ENCODE assay signal across 16 cellular contexts in genomic region chr4:145613546-145614234, GRCh38. TPM values are rescaled to one million over a fixed set of nuclear protein-coding genes. Genes with fewer than 3 reads are reported as not detected.
DNase-seq lines count a peak whose midpoint lies in the region; ATAC-seq and TF ChIP-seq lines count a peak whose summit lies in the region.
"Had no signal": no experiment of that assay in that cellular context is flagged by ENCODE, and none has a peak within 500 bp of the region (broad histone marks: within the 10 kb centered on the region; RNA-seq: fewer than 3 reads in every experiment).

No MANE protein-coding gene starts in this region.

- TF ChIP-seq CTCF in type B pancreatic cell (conservative IDR thresholded peaks at IDR 0.05): no peak

- POLR2A ChIA-PET in activated CD4-positive, alpha-beta memory T cell treated with anti-CD3 and anti-CD28 coated beads, Interleukin-2, amount 10 ng/mL, durations not matched to agents 7 days and 5 days (lab: Charles Lee): no interaction called here

- CTCF ChIA-PET in activated CD4-positive, alpha-beta memory T cell treated with anti-CD3 and anti-CD28 coated beads, Interleukin-2, amount 10 ng/mL, durations not matched to agents 7 days and 5 days (lab: Charles Lee): interaction anchor here (2.2 kb wide), 1 partner anchor 380 kb away, joined by 8 read pairs; no protein-coding TSS in a partner anchor

- H3K27me3 Mint-ChIP-seq in activated naive CD8-positive, alpha-beta T cell treated with anti-CD3 and anti-CD28 coated beads, Interleukin-2, amount 50 U/mL, for 24 hours: peaks cover 2% of the 10 kb centered on the region
- peaks cover 10% of the 10 kb centered on the region for H3K27me3 Mint-ChIP-seq in activated naive CD8-positive, alpha-beta T cell treated with anti-CD3 and anti-CD28 coated beads for 36 hours
- H3K27me3 Mint-ChIP-seq in type B pancreatic cell: no peaks in the 10 kb centered on the region
- no peaks in the 10 kb centered on the region for H3K27me3 Mint-ChIP-seq in activated CD4-positive, alpha-beta memory T cell treated with anti-CD3 and anti-CD28 coated beads, Interleukin-2, amount 10 ng/mL, durations not matched to agents 7 days and 5 days

- no peaks in the 10 kb centered on the region for H3K36me3 Mint-ChIP-seq in activated naive CD8-positive, alpha-beta T cell treated with anti-CD3 and anti-CD28 coated beads, Interleukin-2, amount 50 U/mL, for 24 hours (ENCODE audit: low read depth)
- no peaks in the 10 kb centered on the region for H3K36me3 Mint-ChIP-seq in activated naive CD8-positive, alpha-beta T cell treated with anti-CD3 and anti-CD28 coated beads for 36 hours
- no peaks in the 10 kb centered on the region for H3K36me3 Mint-ChIP-seq in type B pancreatic cell
- no peaks in the 10 kb centered on the region for H3K36me3 Mint-ChIP-seq in activated CD4-positive, alpha-beta memory T cell treated with anti-CD3 and anti-CD28 coated beads, Interleukin-2, amount 10 ng/mL, durations not matched to agents 7 days and 5 days (ENCODE audit: low read depth)
- H3K36me3 Mint-ChIP-seq: brain, WTC11 had no signal

- H3K4me3 Mint-ChIP-seq in activated naive CD8-positive, alpha-beta T cell treated with anti-CD3 and anti-CD28 coated beads, Interleukin-2, amount 50 U/mL, for 24 hours: no peak overlapping the region
- H3K4me3 Mint-ChIP-seq in activated naive CD8-positive, alpha-beta T cell treated with anti-CD3 and anti-CD28 coated beads for 36 hours: no peak overlapping the region
- no peak overlapping the region for H3K4me3 Mint-ChIP-seq in type B pancreatic cell
- no peak overlapping the region for H3K4me3 Mint-ChIP-seq in activated CD4-positive, alpha-beta memory T cell treated with anti-CD3 and anti-CD28 coated beads, Interleukin-2, amount 10 ng/mL, durations not matched to agents 7 days and 5 days
- H3K4me3 Mint-ChIP-seq: activated T-helper 1 cell treated with anti-CD3 and anti-CD28 coated beads, Interleukin-12 subunit alpha, Interleukin-12 subunit beta, Interleukin-2, Interleukin-4 antibody, amounts not matched to agents 30 ng/mL and 10 ng/mL and 1 ng/mL, durations not matched to agents 14 hours and 24 hours and 36 hours; WTC11 had no signal

- peak overlapping the region; percentile 2 for H3K27ac Mint-ChIP-seq in activated naive CD8-positive, alpha-beta T cell treated with anti-CD3 and anti-CD28 coated beads, Interleukin-2, amount 50 U/mL, for 24 hours
- H3K27ac Mint-ChIP-seq in activated naive CD8-positive, alpha-beta T cell treated with anti-CD3 and anti-CD28 coated beads for 36 hours: no peak overlapping the region
- no peak overlapping the region for H3K27ac Mint-ChIP-seq in type B pancreatic cell
- no peak overlapping the region for H3K27ac Mint-ChIP-seq in activated CD4-positive, alpha-beta memory T cell treated with anti-CD3 and anti-CD28 coated beads, Interleukin-2, amount 10 ng/mL, durations not matched to agents 7 days and 5 days
- H3K27ac Mint-ChIP-seq: activated T-helper 1 cell treated with anti-CD3 and anti-CD28 coated beads, Interleukin-12 subunit alpha, Interleukin-12 subunit beta, Interleukin-2, Interleukin-4 antibody, amounts not matched to agents 30 ng/mL and 10 ng/mL and 1 ng/mL, durations not matched to agents 14 hours and 24 hours and 36 hours; brain; WTC11 had no signal

- peak; percentile 62 for ATAC-seq in activated naive CD8-positive, alpha-beta T cell treated with anti-CD3 and anti-CD28 coated beads, Interleukin-2, amount 50 U/mL, for 24 hours
- peak; percentile 46 for ATAC-seq in HG02798 (IDR thresholded peaks at IDR 0.05; ENCODE audit: poor library complexity, unreplicated experiment)
- ATAC-seq: left lung, Right ventricle myocardium inferior, WTC11 had no signal

- H3K4me1 Mint-ChIP-seq in activated naive CD8-positive, alpha-beta T cell treated with anti-CD3 and anti-CD28 coated beads, Interleukin-2, amount 50 U/mL, for 24 hours: peaks cover 26% of the 10 kb centered on the region
- peaks cover 24% of the 10 kb centered on the region for H3K4me1 Mint-ChIP-seq in activated naive CD8-positive, alpha-beta T cell treated with anti-CD3 and anti-CD28 coated beads for 36 hours
- H3K4me1 Mint-ChIP-seq in type B pancreatic cell (ENCODE audit: unreplicated experiment): peaks cover 14% of the 10 kb centered on the region
- H3K4me1 Mint-ChIP-seq in activated CD4-positive, alpha-beta memory T cell treated with anti-CD3 and anti-CD28 coated beads, Interleukin-2, amount 10 ng/mL, durations not matched to agents 7 days and 5 days: peaks cover 11% of the 10 kb centered on the region

- no peaks in the 10 kb centered on the region for H3K9me3 Mint-ChIP-seq in activated naive CD8-positive, alpha-beta T cell treated with anti-CD3 and anti-CD28 coated beads, Interleukin-2, amount 50 U/mL, for 24 hours
- H3K9me3 Mint-ChIP-seq in activated naive CD8-positive, alpha-beta T cell treated with anti-CD3 and anti-CD28 coated beads for 36 hours: no peaks in the 10 kb centered on the region
- no peaks in the 10 kb centered on the region for H3K9me3 Mint-ChIP-seq in type B pancreatic cell
- H3K9me3 Mint-ChIP-seq in activated CD4-positive, alpha-beta memory T cell treated with anti-CD3 and anti-CD28 coated beads, Interleukin-2, amount 10 ng/mL, durations not matched to agents 7 days and 5 days: no peaks in the 10 kb centered on the region
- H3K9me3 Mint-ChIP-seq: activated T-helper 1 cell treated with anti-CD3 and anti-CD28 coated beads, Interleukin-12 subunit alpha, Interleukin-12 subunit beta, Interleukin-2, Interleukin-4 antibody, amounts not matched to agents 30 ng/mL and 10 ng/mL and 1 ng/mL, durations not matched to agents 14 hours and 24 hours and 36 hours; WTC11 had no signal

- no peak for DNase-seq in activated naive CD8-positive, alpha-beta T cell treated with anti-CD3 and anti-CD28 coated beads, Interleukin-2, amount 50 U/mL, for 24 hours
- no peak for DNase-seq in activated naive CD8-positive, alpha-beta T cell treated with anti-CD3 and anti-CD28 coated beads for 36 hours
- DNase-seq in NOMO-1 (lab: John Stamatoyannopoulos, UW; ENCODE audit: unreplicated experiment in 2 of 2) (peak; percentile 70 to 75), type B pancreatic cell (ENCODE audit: extremely low spot score, unreplicated experiment) (no peak), NCI-H524 treated with DMSO at 0.1 percent for 48 hours (lab: John Stamatoyannopoulos, UW) (no peak), GM03348 (ENCODE audit: low spot score) (no peak)
- DNase-seq in activated CD4-positive, alpha-beta memory T cell treated with anti-CD3 and anti-CD28 coated beads, Interleukin-2, amount 10 ng/mL, durations not matched to agents 7 days and 5 days: no peak
- DNase-seq: H7, left lung, MV-4-11, spleen had no signal

RNA-seq across cellular contexts. Expression of gene MMAA, which starts 5.5 kb away (rescaled TPM):
- 10 to 100 TPM; 12.8 to 13.4 TPM for total RNA-seq in activated naive CD8-positive, alpha-beta T cell treated with anti-CD3 and anti-CD28 coated beads for 36 hours
- total RNA-seq in type B pancreatic cell (ENCODE audit: low replicate concordance): 10.0 and 10.4 TPM in 2 replicates
- total RNA-seq in activated CD4-positive, alpha-beta memory T cell treated with anti-CD3 and anti-CD28 coated beads, Interleukin-2, amount 10 ng/mL, durations not matched to agents 7 days and 5 days: 10 to 100 TPM; 11.3 to 13.5 TPM

Comparison
In these comparisons a context has a peak if more than half of its experiments do, and no peak if none do; other contexts are left out.
1. DNase-seq: peak in NOMO-1 (2 of 2); none in activated naive CD8-positive, alpha-beta T cell treated with anti-CD3 and anti-CD28 coated beads, Interleukin-2, amount 50 U/mL, for 24 hours (single experiment), activated naive CD8-positive, alpha-beta T cell treated with anti-CD3 and anti-CD28 coated beads for 36 hours (single experiment), type B pancreatic cell (single experiment), NCI-H524 treated with DMSO at 0.1 percent for 48 hours (single experiment), GM03348 (single experiment) and activated CD4-positive, alpha-beta memory T cell treated with anti-CD3 and anti-CD28 coated beads, Interleukin-2, amount 10 ng/mL, durations not matched to agents 7 days and 5 days (single experiment).